ENCODE assay signal across 1 cellular context in genomic region chr11:95152878-95153856, GRCh38.
TF ChIP-seq lines count a peak whose summit lies in the region.

No MANE protein-coding gene starts in this region.

TF ChIP-seq in K562, 482 proteins besides CTCF, POLR2A, EP300 and RAD21 (continued from another document and continues in another):
- TF ChIP-seq, protein P1, sequence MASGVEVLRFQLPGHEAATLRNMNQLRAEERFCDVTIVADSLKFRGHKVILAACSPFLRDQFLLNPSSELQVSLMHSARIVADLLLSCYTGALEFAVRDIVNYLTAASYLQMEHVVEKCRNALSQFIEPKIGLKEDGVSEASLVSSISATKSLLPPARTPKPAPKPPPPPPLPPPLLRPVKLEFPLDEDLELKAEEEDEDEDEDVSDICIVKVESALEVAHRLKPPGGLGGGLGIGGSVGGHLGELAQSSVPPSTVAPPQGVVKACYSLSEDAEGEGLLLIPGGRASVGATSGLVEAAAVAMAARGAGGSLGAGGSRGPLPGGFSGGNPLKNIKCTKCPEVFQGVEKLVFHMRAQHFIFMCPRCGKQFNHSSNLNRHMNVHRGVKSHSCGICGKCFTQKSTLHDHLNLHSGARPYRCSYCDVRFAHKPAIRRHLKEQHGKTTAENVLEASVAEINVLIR (CRISPR knock-in tag; IDR thresholded peaks at IDR 0.05), result no peak
- TF ChIP-seq CSDE1 (IDR thresholded peaks at IDR 0.05) (no peak), ZNF174 (CRISPR knock-in tag; IDR thresholded peaks at IDR 0.05) (no peak), TAF15 (IDR thresholded peaks at IDR 0.05; ENCODE audit: low read depth, low read length) (no peak), CBX8 (IDR thresholded peaks at IDR 0.05; ENCODE audit: borderline replicate concordance, extremely low read depth, low read depth, low read length, poor library complexity, severe bottlenecking) (no peak), CREB1 (IDR thresholded peaks at IDR 0.05) (peak; percentile 83), CREB1 (CRISPR knock-in tag; IDR thresholded peaks at IDR 0.05) (peak; percentile 38; the same call in 1 of the 2 replicates), SIN3A (IDR thresholded peaks at IDR 0.05; ENCODE audit: borderline replicate concordance in 2 of 2, control insufficient read depth in 1 of 2, low read depth in 2 of 2, low read length in 2 of 2) (no peak), CEBPB (tag; IDR thresholded peaks at IDR 0.05) (no peak), CC2D1A (IDR thresholded peaks at IDR 0.05) (peak; percentile 99), RBM15 (IDR thresholded peaks at IDR 0.05; ENCODE audit: insufficient read depth, low read length) (no peak), ZNF668 (CRISPR knock-in tag; IDR thresholded peaks at IDR 0.05) (peak; percentile 78; the same call in 1 of the 2 replicates), STAT5A (IDR thresholded peaks at IDR 0.05; ENCODE audit: borderline replicate concordance, low read length) (peak; percentile 99), ZNF436 (CRISPR knock-in tag; IDR thresholded peaks at IDR 0.05) (no peak), GTF2E2 (tag; IDR thresholded peaks at IDR 0.05) (no peak; the same call in 1 of the 2 replicates), TCF3 (CRISPR knock-in tag; IDR thresholded peaks at IDR 0.05) (peak; percentile 100), KLF1 (tag; IDR thresholded peaks at IDR 0.05) (no peak), POLR3G (IDR thresholded peaks at IDR 0.05; ENCODE audit: extremely low read depth, insufficient read length, insufficient replicate concordance) (no peak), PCBP1 (IDR thresholded peaks at IDR 0.05; ENCODE audit: low read depth, low read length, poor library complexity, severe bottlenecking) (no peak), SMARCC2 (IDR thresholded peaks at IDR 0.05; ENCODE audit: low read depth) (peak; percentile 91), MXI1 (IDR thresholded peaks at IDR 0.05; ENCODE audit: low read depth, low read length) (peak; percentile 82; the same call in 1 of the 2 replicates), ZNF408 (CRISPR knock-in tag; IDR thresholded peaks at IDR 0.05; ENCODE audit: low read depth) (no peak), TAF1 (IDR thresholded peaks at IDR 0.05; ENCODE audit: control insufficient read depth, extremely low read depth, insufficient read depth, low read length, severe bottlenecking) (peak; percentile 55), YY1 (IDR thresholded peaks at IDR 0.05; ENCODE audit: borderline replicate concordance in 1 of 3, control insufficient read depth in 1 of 3, extremely low read depth in 1 of 3, insufficient read depth in 3 of 3, insufficient read length in 1 of 3, insufficient replicate concordance in 2 of 3, low read depth in 1 of 3, low read length in 2 of 3) (no peak), ARID1B (IDR thresholded peaks at IDR 0.05) (peak; percentile 100), GABPB1 (CRISPR knock-in tag; IDR thresholded peaks at IDR 0.05) (no peak; the same call in 1 of the 2 replicates), NFRKB (IDR thresholded peaks at IDR 0.05; ENCODE audit: low read depth) (no peak), ZNF347 (CRISPR knock-in tag; IDR thresholded peaks at IDR 0.05; ENCODE audit: low read depth) (no peak), ZNF316 (IDR thresholded peaks at IDR 0.05) (no peak; the same call in 1 of the 2 replicates), XRCC3 (IDR thresholded peaks at IDR 0.05) (no peak), HMG20B (CRISPR knock-in tag; IDR thresholded peaks at IDR 0.05) (no peak), ZC3H8 (IDR thresholded peaks at IDR 0.05) (no peak), FOXK1 (CRISPR knock-in tag; IDR thresholded peaks at IDR 0.05; ENCODE audit: borderline replicate concordance) (no peak), CHD4 (IDR thresholded peaks at IDR 0.05; ENCODE audit: insufficient read depth, insufficient replicate concordance, low read depth, low read length, poor library complexity, severe bottlenecking) (no peak), ZSCAN29 (IDR thresholded peaks at IDR 0.05) (no peak), FOS (IDR thresholded peaks at IDR 0.05; ENCODE audit: extremely low read depth, insufficient read length) (no peak), KAT8 (IDR thresholded peaks at IDR 0.05; ENCODE audit: low read depth) (no peak), HMGN3 (IDR thresholded peaks at IDR 0.05; ENCODE audit: borderline replicate concordance, extremely low read depth, insufficient read length, low read depth, low read length) (peak; percentile 91), TBP (optimal IDR thresholded peaks at IDR 0.05; ENCODE audit: low read depth, low read length) (peak; percentile 33), ZNF12 (CRISPR knock-in tag; IDR thresholded peaks at IDR 0.05) (no peak), HNRNPLL (IDR thresholded peaks at IDR 0.05; ENCODE audit: low read depth, low read length, poor library complexity, severe bottlenecking) (no peak), ZNF407 (IDR thresholded peaks at IDR 0.05; ENCODE audit: low read depth) (no peak), FOSL1 (tag; conservative IDR thresholded peaks at IDR 0.05) (peak; percentile 82), MEIS2 (IDR thresholded peaks at IDR 0.05; ENCODE audit: partially characterized antibody) (peak; percentile 64), SPI1 (IDR thresholded peaks at IDR 0.05; ENCODE audit: borderline replicate concordance, low read depth, low read length) (no peak), PTBP1 (IDR thresholded peaks at IDR 0.05; ENCODE audit: low read depth, low read length) (no peak), MTA2 (IDR thresholded peaks at IDR 0.05; ENCODE audit: low read depth) (peak; percentile 99)
- TF ChIP-seq, protein P2, sequence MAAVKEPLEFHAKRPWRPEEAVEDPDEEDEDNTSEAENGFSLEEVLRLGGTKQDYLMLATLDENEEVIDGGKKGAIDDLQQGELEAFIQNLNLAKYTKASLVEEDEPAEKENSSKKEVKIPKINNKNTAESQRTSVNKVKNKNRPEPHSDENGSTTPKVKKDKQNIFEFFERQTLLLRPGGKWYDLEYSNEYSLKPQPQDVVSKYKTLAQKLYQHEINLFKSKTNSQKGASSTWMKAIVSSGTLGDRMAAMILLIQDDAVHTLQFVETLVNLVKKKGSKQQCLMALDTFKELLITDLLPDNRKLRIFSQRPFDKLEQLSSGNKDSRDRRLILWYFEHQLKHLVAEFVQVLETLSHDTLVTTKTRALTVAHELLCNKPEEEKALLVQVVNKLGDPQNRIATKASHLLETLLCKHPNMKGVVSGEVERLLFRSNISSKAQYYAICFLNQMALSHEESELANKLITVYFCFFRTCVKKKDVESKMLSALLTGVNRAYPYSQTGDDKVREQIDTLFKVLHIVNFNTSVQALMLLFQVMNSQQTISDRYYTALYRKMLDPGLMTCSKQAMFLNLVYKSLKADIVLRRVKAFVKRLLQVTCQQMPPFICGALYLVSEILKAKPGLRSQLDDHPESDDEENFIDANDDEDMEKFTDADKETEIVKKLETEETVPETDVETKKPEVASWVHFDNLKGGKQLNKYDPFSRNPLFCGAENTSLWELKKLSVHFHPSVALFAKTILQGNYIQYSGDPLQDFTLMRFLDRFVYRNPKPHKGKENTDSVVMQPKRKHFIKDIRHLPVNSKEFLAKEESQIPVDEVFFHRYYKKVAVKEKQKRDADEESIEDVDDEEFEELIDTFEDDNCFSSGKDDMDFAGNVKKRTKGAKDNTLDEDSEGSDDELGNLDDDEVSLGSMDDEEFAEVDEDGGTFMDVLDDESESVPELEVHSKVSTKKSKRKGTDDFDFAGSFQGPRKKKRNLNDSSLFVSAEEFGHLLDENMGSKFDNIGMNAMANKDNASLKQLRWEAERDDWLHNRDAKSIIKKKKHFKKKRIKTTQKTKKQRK (IDR thresholded peaks at IDR 0.05; ENCODE audit: borderline replicate concordance, low read depth, low read length), result no peak
- TF ChIP-seq, protein P3, sequence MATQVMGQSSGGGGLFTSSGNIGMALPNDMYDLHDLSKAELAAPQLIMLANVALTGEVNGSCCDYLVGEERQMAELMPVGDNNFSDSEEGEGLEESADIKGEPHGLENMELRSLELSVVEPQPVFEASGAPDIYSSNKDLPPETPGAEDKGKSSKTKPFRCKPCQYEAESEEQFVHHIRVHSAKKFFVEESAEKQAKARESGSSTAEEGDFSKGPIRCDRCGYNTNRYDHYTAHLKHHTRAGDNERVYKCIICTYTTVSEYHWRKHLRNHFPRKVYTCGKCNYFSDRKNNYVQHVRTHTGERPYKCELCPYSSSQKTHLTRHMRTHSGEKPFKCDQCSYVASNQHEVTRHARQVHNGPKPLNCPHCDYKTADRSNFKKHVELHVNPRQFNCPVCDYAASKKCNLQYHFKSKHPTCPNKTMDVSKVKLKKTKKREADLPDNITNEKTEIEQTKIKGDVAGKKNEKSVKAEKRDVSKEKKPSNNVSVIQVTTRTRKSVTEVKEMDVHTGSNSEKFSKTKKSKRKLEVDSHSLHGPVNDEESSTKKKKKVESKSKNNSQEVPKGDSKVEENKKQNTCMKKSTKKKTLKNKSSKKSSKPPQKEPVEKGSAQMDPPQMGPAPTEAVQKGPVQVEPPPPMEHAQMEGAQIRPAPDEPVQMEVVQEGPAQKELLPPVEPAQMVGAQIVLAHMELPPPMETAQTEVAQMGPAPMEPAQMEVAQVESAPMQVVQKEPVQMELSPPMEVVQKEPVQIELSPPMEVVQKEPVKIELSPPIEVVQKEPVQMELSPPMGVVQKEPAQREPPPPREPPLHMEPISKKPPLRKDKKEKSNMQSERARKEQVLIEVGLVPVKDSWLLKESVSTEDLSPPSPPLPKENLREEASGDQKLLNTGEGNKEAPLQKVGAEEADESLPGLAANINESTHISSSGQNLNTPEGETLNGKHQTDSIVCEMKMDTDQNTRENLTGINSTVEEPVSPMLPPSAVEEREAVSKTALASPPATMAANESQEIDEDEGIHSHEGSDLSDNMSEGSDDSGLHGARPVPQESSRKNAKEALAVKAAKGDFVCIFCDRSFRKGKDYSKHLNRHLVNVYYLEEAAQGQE (CRISPR knock-in tag; IDR thresholded peaks at IDR 0.05; ENCODE audit: low read depth), result no peak
- TF ChIP-seq, protein P4, sequence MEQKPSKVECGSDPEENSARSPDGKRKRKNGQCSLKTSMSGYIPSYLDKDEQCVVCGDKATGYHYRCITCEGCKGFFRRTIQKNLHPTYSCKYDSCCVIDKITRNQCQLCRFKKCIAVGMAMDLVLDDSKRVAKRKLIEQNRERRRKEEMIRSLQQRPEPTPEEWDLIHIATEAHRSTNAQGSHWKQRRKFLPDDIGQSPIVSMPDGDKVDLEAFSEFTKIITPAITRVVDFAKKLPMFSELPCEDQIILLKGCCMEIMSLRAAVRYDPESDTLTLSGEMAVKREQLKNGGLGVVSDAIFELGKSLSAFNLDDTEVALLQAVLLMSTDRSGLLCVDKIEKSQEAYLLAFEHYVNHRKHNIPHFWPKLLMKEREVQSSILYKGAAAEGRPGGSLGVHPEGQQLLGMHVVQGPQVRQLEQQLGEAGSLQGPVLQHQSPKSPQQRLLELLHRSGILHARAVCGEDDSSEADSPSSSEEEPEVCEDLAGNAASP (IDR thresholded peaks at IDR 0.05), result no peak
